ENCODE assay signal across 1 cellular context in the genomic region with DNA sequence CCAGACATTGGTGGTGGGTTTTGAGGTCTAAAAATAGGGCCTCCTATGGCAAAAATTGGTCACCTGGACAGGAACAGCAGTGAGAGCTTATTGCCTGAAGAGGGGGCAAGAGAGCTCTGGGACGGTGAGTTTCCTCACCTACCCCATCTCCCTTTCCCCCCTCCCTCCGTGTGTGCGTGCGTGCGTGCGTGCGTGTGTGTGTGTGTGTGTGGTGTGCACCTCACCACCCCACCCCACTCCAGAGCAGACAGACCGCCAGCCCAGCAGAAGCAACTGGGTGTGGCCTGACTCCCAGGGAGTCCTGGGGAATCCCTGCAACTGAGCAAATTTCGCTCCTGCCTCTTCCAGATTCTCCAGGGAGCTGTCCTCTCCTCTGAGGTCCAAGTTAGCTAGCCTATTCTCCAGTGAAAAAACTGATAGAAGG.
TF ChIP-seq lines count a peak whose summit lies in the region.

No MANE protein-coding gene starts in this region.

TF ChIP-seq in GM12878, 131 proteins besides CTCF, POLR2A, EP300 and RAD21 (continued from another document and continues in another):
- TF ChIP-seq, protein P1, sequence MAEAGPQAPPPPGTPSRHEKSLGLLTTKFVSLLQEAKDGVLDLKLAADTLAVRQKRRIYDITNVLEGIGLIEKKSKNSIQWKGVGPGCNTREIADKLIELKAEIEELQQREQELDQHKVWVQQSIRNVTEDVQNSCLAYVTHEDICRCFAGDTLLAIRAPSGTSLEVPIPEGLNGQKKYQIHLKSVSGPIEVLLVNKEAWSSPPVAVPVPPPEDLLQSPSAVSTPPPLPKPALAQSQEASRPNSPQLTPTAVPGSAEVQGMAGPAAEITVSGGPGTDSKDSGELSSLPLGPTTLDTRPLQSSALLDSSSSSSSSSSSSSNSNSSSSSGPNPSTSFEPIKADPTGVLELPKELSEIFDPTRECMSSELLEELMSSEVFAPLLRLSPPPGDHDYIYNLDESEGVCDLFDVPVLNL (IDR thresholded peaks at IDR 0.05; ENCODE audit: low read depth, low read length): no peak
- peak; percentile 65 for TF ChIP-seq MEF2A (IDR thresholded peaks at IDR 0.05; ENCODE audit: insufficient read depth, low read depth, low read length)
- TF ChIP-seq, protein P2, sequence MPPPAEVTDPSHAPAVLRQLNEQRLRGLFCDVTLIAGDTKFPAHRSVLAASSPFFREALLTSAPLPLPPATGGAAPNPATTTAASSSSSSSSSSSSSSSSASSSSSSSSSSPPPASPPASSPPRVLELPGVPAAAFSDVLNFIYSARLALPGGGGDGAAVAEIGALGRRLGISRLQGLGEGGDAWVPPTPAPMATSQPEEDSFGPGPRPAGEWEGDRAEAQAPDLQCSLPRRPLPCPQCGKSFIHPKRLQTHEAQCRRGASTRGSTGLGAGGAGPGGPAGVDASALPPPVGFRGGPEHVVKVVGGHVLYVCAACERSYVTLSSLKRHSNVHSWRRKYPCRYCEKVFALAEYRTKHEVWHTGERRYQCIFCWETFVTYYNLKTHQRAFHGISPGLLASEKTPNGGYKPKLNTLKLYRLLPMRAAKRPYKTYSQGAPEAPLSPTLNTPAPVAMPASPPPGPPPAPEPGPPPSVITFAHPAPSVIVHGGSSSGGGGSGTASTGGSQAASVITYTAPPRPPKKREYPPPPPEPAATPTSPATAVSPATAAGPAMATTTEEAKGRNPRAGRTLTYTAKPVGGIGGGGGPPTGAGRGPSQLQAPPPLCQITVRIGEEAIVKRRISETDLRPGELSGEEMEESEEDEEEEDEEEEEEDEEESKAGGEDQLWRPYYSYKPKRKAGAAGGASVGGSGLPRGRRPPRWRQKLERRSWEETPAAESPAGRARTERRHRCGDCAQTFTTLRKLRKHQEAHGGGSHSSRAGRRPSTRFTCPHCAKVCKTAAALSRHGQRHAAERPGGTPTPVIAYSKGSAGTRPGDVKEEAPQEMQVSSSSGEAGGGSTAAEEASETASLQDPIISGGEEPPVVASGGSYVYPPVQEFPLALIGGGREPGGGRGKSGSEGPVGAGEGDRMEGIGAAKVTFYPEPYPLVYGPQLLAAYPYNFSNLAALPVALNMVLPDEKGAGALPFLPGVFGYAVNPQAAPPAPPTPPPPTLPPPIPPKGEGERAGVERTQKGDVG (CRISPR knock-in tag; IDR thresholded peaks at IDR 0.05): no peak
- TF ChIP-seq, protein P3, sequence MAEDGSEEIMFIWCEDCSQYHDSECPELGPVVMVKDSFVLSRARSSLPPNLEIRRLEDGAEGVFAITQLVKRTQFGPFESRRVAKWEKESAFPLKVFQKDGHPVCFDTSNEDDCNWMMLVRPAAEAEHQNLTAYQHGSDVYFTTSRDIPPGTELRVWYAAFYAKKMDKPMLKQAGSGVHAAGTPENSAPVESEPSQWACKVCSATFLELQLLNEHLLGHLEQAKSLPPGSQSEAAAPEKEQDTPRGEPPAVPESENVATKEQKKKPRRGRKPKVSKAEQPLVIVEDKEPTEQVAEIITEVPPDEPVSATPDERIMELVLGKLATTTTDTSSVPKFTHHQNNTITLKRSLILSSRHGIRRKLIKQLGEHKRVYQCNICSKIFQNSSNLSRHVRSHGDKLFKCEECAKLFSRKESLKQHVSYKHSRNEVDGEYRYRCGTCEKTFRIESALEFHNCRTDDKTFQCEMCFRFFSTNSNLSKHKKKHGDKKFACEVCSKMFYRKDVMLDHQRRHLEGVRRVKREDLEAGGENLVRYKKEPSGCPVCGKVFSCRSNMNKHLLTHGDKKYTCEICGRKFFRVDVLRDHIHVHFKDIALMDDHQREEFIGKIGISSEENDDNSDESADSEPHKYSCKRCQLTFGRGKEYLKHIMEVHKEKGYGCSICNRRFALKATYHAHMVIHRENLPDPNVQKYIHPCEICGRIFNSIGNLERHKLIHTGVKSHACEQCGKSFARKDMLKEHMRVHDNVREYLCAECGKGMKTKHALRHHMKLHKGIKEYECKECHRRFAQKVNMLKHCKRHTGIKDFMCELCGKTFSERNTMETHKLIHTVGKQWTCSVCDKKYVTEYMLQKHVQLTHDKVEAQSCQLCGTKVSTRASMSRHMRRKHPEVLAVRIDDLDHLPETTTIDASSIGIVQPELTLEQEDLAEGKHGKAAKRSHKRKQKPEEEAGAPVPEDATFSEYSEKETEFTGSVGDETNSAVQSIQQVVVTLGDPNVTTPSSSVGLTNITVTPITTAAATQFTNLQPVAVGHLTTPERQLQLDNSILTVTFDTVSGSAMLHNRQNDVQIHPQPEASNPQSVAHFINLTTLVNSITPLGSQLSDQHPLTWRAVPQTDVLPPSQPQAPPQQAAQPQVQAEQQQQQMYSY (CRISPR knock-in tag; IDR thresholded peaks at IDR 0.05): no peak
- TF ChIP-seq GATAD2B (conservative IDR thresholded peaks at IDR 0.05; ENCODE audit: low read depth): peak; percentile 44; the same call in 1 of the 2 replicates
- 0 out of 2 replicates have a peak, but pooled peaks have one; percentile 47 for TF ChIP-seq ZSCAN29 (IDR thresholded peaks at IDR 0.05)
- TF ChIP-seq CHD1 (IDR thresholded peaks at IDR 0.05; ENCODE audit: low read depth, low read length): no peak
- no peak for TF ChIP-seq SREBF1 (IDR thresholded peaks at IDR 0.05; ENCODE audit: low read length)
- no peak for TF ChIP-seq RFX5 (IDR thresholded peaks at IDR 0.05; ENCODE audit: low read depth, low read length)
- no peak for TF ChIP-seq ESRRA (IDR thresholded peaks at IDR 0.05; ENCODE audit: low read length)
- TF ChIP-seq NRF1 (conservative IDR thresholded peaks at IDR 0.05; ENCODE audit: low read depth, low read length): no peak
- TF ChIP-seq GABPA (IDR thresholded peaks at IDR 0.05; ENCODE audit: low read depth): no peak
- TF ChIP-seq, protein P4, sequence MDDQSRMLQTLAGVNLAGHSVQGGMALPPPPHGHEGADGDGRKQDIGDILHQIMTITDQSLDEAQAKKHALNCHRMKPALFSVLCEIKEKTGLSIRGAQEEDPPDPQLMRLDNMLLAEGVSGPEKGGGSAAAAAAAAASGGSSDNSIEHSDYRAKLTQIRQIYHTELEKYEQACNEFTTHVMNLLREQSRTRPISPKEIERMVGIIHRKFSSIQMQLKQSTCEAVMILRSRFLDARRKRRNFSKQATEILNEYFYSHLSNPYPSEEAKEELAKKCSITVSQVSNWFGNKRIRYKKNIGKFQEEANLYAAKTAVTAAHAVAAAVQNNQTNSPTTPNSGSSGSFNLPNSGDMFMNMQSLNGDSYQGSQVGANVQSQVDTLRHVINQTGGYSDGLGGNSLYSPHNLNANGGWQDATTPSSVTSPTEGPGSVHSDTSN (IDR thresholded peaks at IDR 0.05; ENCODE audit: insufficient replicate concordance, low read depth, low read length): no peak
- no peak for TF ChIP-seq ASH2L (IDR thresholded peaks at IDR 0.05; ENCODE audit: borderline replicate concordance, low read depth)
- no peak for TF ChIP-seq JUND (IDR thresholded peaks at IDR 0.05; ENCODE audit: low read depth, low read length)
- peak; percentile 13 for TF ChIP-seq RELA (IDR thresholded peaks at IDR 0.05; ENCODE audit: borderline replicate concordance, partially characterized antibody)
- no peak; the same call in 1 of the 2 replicates for TF ChIP-seq RCOR1 (conservative IDR thresholded peaks at IDR 0.05; ENCODE audit: low read depth, low read length)
- TF ChIP-seq, protein P5, sequence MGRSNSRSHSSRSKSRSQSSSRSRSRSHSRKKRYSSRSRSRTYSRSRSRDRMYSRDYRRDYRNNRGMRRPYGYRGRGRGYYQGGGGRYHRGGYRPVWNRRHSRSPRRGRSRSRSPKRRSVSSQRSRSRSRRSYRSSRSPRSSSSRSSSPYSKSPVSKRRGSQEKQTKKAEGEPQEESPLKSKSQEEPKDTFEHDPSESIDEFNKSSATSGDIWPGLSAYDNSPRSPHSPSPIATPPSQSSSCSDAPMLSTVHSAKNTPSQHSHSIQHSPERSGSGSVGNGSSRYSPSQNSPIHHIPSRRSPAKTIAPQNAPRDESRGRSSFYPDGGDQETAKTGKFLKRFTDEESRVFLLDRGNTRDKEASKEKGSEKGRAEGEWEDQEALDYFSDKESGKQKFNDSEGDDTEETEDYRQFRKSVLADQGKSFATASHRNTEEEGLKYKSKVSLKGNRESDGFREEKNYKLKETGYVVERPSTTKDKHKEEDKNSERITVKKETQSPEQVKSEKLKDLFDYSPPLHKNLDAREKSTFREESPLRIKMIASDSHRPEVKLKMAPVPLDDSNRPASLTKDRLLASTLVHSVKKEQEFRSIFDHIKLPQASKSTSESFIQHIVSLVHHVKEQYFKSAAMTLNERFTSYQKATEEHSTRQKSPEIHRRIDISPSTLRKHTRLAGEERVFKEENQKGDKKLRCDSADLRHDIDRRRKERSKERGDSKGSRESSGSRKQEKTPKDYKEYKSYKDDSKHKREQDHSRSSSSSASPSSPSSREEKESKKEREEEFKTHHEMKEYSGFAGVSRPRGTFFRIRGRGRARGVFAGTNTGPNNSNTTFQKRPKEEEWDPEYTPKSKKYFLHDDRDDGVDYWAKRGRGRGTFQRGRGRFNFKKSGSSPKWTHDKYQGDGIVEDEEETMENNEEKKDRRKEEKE (IDR thresholded peaks at IDR 0.05): no peak
- TF ChIP-seq, protein P6, sequence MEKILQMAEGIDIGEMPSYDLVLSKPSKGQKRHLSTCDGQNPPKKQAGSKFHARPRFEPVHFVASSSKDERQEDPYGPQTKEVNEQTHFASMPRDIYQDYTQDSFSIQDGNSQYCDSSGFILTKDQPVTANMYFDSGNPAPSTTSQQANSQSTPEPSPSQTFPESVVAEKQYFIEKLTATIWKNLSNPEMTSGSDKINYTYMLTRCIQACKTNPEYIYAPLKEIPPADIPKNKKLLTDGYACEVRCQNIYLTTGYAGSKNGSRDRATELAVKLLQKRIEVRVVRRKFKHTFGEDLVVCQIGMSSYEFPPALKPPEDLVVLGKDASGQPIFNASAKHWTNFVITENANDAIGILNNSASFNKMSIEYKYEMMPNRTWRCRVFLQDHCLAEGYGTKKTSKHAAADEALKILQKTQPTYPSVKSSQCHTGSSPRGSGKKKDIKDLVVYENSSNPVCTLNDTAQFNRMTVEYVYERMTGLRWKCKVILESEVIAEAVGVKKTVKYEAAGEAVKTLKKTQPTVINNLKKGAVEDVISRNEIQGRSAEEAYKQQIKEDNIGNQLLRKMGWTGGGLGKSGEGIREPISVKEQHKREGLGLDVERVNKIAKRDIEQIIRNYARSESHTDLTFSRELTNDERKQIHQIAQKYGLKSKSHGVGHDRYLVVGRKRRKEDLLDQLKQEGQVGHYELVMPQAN (conservative IDR thresholded peaks at IDR 0.05): no peak
- peak; percentile 70; the same call in 1 of the 2 replicates for TF ChIP-seq NBN (IDR thresholded peaks at IDR 0.05)
- TF ChIP-seq LARP7 (IDR thresholded peaks at IDR 0.05): no peak
- TF ChIP-seq POU2F2 (IDR thresholded peaks at IDR 0.05; ENCODE audit: borderline replicate concordance, low read depth, low read length): no peak
- no peak for TF ChIP-seq ZNF24 (IDR thresholded peaks at IDR 0.05)
- peak; percentile 76; the same call in 1 of the 2 replicates for TF ChIP-seq CREM (IDR thresholded peaks at IDR 0.05; ENCODE audit: low read depth)
- no peak for TF ChIP-seq ZNF217 (IDR thresholded peaks at IDR 0.05)
- TF ChIP-seq, protein P7, sequence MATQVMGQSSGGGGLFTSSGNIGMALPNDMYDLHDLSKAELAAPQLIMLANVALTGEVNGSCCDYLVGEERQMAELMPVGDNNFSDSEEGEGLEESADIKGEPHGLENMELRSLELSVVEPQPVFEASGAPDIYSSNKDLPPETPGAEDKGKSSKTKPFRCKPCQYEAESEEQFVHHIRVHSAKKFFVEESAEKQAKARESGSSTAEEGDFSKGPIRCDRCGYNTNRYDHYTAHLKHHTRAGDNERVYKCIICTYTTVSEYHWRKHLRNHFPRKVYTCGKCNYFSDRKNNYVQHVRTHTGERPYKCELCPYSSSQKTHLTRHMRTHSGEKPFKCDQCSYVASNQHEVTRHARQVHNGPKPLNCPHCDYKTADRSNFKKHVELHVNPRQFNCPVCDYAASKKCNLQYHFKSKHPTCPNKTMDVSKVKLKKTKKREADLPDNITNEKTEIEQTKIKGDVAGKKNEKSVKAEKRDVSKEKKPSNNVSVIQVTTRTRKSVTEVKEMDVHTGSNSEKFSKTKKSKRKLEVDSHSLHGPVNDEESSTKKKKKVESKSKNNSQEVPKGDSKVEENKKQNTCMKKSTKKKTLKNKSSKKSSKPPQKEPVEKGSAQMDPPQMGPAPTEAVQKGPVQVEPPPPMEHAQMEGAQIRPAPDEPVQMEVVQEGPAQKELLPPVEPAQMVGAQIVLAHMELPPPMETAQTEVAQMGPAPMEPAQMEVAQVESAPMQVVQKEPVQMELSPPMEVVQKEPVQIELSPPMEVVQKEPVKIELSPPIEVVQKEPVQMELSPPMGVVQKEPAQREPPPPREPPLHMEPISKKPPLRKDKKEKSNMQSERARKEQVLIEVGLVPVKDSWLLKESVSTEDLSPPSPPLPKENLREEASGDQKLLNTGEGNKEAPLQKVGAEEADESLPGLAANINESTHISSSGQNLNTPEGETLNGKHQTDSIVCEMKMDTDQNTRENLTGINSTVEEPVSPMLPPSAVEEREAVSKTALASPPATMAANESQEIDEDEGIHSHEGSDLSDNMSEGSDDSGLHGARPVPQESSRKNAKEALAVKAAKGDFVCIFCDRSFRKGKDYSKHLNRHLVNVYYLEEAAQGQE (IDR thresholded peaks at IDR 0.05; ENCODE audit: low read depth, low read length): no peak
- TF ChIP-seq CHD2 (IDR thresholded peaks at IDR 0.05; ENCODE audit: borderline replicate concordance, low read depth, low read length): no peak
- TF ChIP-seq EED (IDR thresholded peaks at IDR 0.05; ENCODE audit: low read depth): no peak
- TF ChIP-seq CREB1 (IDR thresholded peaks at IDR 0.05; ENCODE audit: low read depth): peak; percentile 62; the same call in 1 of the 2 replicates
- TF ChIP-seq, protein P8, sequence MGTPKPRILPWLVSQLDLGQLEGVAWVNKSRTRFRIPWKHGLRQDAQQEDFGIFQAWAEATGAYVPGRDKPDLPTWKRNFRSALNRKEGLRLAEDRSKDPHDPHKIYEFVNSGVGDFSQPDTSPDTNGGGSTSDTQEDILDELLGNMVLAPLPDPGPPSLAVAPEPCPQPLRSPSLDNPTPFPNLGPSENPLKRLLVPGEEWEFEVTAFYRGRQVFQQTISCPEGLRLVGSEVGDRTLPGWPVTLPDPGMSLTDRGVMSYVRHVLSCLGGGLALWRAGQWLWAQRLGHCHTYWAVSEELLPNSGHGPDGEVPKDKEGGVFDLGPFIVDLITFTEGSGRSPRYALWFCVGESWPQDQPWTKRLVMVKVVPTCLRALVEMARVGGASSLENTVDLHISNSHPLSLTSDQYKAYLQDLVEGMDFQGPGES (IDR thresholded peaks at IDR 0.05): no peak
- TF ChIP-seq POLR2AphosphoS2 (IDR thresholded peaks at IDR 0.05; ENCODE audit: low read depth, low read length): no peak
- no peak for TF ChIP-seq KLF5 (IDR thresholded peaks at IDR 0.05; ENCODE audit: partially characterized antibody)
- no peak for TF ChIP-seq ETV6 (conservative IDR thresholded peaks at IDR 0.05 in 1 of 2, IDR thresholded peaks at IDR 0.05 in 1 of 2; ENCODE audit: borderline replicate concordance in 1 of 2, low read depth in 1 of 2)
- peak; percentile 28 for TF ChIP-seq MEF2B (IDR thresholded peaks at IDR 0.05; ENCODE audit: partially characterized antibody, poor library complexity, severe bottlenecking)
- TF ChIP-seq, protein P9, sequence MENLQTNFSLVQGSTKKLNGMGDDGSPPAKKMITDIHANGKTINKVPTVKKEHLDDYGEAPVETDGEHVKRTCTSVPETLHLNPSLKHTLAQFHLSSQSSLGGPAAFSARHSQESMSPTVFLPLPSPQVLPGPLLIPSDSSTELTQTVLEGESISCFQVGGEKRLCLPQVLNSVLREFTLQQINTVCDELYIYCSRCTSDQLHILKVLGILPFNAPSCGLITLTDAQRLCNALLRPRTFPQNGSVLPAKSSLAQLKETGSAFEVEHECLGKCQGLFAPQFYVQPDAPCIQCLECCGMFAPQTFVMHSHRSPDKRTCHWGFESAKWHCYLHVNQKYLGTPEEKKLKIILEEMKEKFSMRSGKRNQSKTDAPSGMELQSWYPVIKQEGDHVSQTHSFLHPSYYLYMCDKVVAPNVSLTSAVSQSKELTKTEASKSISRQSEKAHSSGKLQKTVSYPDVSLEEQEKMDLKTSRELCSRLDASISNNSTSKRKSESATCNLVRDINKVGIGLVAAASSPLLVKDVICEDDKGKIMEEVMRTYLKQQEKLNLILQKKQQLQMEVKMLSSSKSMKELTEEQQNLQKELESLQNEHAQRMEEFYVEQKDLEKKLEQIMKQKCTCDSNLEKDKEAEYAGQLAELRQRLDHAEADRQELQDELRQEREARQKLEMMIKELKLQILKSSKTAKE (IDR thresholded peaks at IDR 0.05; ENCODE audit: low read depth, poor library complexity, severe bottlenecking): peak; percentile 48
